In genomic region chr13:95643471-95643813, GRCh38 we compare ENCODE assay signal across 8 cellular contexts. TPM values are rescaled to one million over a fixed set of nuclear protein-coding genes. Genes with fewer than 3 reads are reported as not detected.
A peak's percentile ranks its signal among the peaks of the same experiment; 100 is the strongest.
DNase-seq lines count a peak whose midpoint lies in the region; ATAC-seq and TF ChIP-seq lines count a peak whose summit lies in the region.

No MANE protein-coding gene starts in this region.

- no peak for ATAC-seq in activated naive CD4-positive, alpha-beta T cell treated with anti-CD3 and anti-CD28 coated beads, Interleukin-2, amount 50 U/mL, for 72 hours
- no peak for ATAC-seq in HG02678 (IDR thresholded peaks at IDR 0.05; ENCODE audit: unreplicated experiment)

- peaks cover 42% of the 10 kb centered on the region for H3K27me3 Mint-ChIP-seq in activated naive CD4-positive, alpha-beta T cell treated with anti-CD3 and anti-CD28 coated beads for 36 hours (ENCODE audit: low read depth)

- H3K36me3 ChIP-seq in WERI-Rb-1 = peaks cover 45% of the 10 kb centered on the region

- H3K4me3 ChIP-seq in WERI-Rb-1 (ENCODE audit: low read depth, low read length) = peak overlapping the region; percentile 89
- H3K4me3 ChIP-seq in skin epidermis = peak overlapping the region; percentile 42 to 53 (median 49)

- H3K9me3 ChIP-seq in WERI-Rb-1 (ENCODE audit: severe bottlenecking) = no peaks in the 10 kb centered on the region

- peaks cover 5% of the 10 kb centered on the region for H3K4me1 Mint-ChIP-seq in activated naive CD4-positive, alpha-beta T cell treated with anti-CD3 and anti-CD28 coated beads for 36 hours (ENCODE audit: low read depth)

- TF ChIP-seq CTCF in WERI-Rb-1 (IDR thresholded peaks at IDR 0.05; ENCODE audit: low read depth, low read length) (no peak), GM20000 (IDR thresholded peaks at IDR 0.05; ENCODE audit: extremely low read depth, missing control alignments) (no peak)

- intact Hi-C loops in activated naive CD4-positive, alpha-beta T cell treated with anti-CD3 and anti-CD28 coated beads for 36 hours (cut with micrococcal nuclease) = no loop called here

- no peaks in the 10 kb centered on the region for H3K9me3 Mint-ChIP-seq in activated naive CD4-positive, alpha-beta T cell treated with anti-CD3 and anti-CD28 coated beads for 36 hours
- no peaks in the 10 kb centered on the region for H3K9me3 Mint-ChIP-seq in activated naive CD4-positive, alpha-beta T cell treated with anti-CD3 and anti-CD28 coated beads, Interleukin-2, amount 50 U/mL, for 72 hours

- H3K27me3 ChIP-seq in WERI-Rb-1 (ENCODE audit: insufficient read depth, low read depth, severe bottlenecking) = no peaks in the 10 kb centered on the region

- no peak for DNase-seq in activated naive CD4-positive, alpha-beta T cell treated with anti-CD3 and anti-CD28 coated beads for 36 hours
- no peak for DNase-seq in activated naive CD4-positive, alpha-beta T cell treated with anti-CD3 and anti-CD28 coated beads, Interleukin-2, amount 50 U/mL, for 72 hours (ENCODE audit: low spot score in 2 of 2)
- DNase-seq in WERI-Rb-1 = peak; percentile 70
- peak; percentile 16 for DNase-seq in hepatic stellate cell (ENCODE audit: low spot score)
- no peak for DNase-seq in GM20000 (ENCODE audit: low spot score)
- DNase-seq in activated CD8-positive, alpha-beta memory T cell treated with anti-CD3 and anti-CD28 coated beads for 24 hours = no peak

- peak overlapping the region; percentile 20 for H3K4me3 Mint-ChIP-seq in activated naive CD4-positive, alpha-beta T cell treated with anti-CD3 and anti-CD28 coated beads for 36 hours

- H3K36me3 Mint-ChIP-seq in activated naive CD4-positive, alpha-beta T cell treated with anti-CD3 and anti-CD28 coated beads for 36 hours (ENCODE audit: low read depth) = no peaks in the 10 kb centered on the region
- H3K36me3 Mint-ChIP-seq in activated naive CD4-positive, alpha-beta T cell treated with anti-CD3 and anti-CD28 coated beads, Interleukin-2, amount 50 U/mL, for 72 hours = no peaks in the 10 kb centered on the region

- CTCF ChIA-PET in activated naive CD4-positive, alpha-beta T cell treated with anti-CD3 and anti-CD28 coated beads for 36 hours (lab: Charles Lee) = interaction anchor here (0.6 to 0.9 kb wide), 2 partner anchors 17 to 18 kb away, joined by 3 to 4 read pairs; no protein-coding TSS in a partner anchor

- H3K27ac Mint-ChIP-seq in activated naive CD4-positive, alpha-beta T cell treated with anti-CD3 and anti-CD28 coated beads for 36 hours = no peak overlapping the region
- no peak overlapping the region for H3K27ac Mint-ChIP-seq in activated naive CD4-positive, alpha-beta T cell treated with anti-CD3 and anti-CD28 coated beads, Interleukin-2, amount 50 U/mL, for 72 hours

- peak overlapping the region; percentile 93 for H3K27ac ChIP-seq in WERI-Rb-1
- peak overlapping the region in 10 of 21 experiments; percentile 2 to 72 (median 46) for H3K27ac ChIP-seq in skin epidermis

RNA-seq across cellular contexts. Expression of gene DZIP1, which starts 1.1 kb away (rescaled TPM):
- total RNA-seq in activated naive CD4-positive, alpha-beta T cell treated with anti-CD3 and anti-CD28 coated beads for 36 hours = under 1 TPM; 0.15 to 0.41 TPM
- total RNA-seq in activated naive CD4-positive, alpha-beta T cell treated with anti-CD3 and anti-CD28 coated beads, Interleukin-2, amount 50 U/mL, for 72 hours = under 1 TPM in 1 of 2 donors, not detected in 1; 0.29 TPM

RNA-seq across cellular contexts. Expression of gene DNAJC3, which starts 33.5 kb away (rescaled TPM):
- 10 to 100 TPM; 13.8 to 14.0 TPM for total RNA-seq in activated naive CD4-positive, alpha-beta T cell treated with anti-CD3 and anti-CD28 coated beads for 36 hours
- 10 to 100 TPM; 12.8 to 16.1 TPM for total RNA-seq in activated naive CD4-positive, alpha-beta T cell treated with anti-CD3 and anti-CD28 coated beads, Interleukin-2, amount 50 U/mL, for 72 hours

Comparison
In these comparisons a context has a peak if more than half of its experiments do, and no peak if none do; other contexts are left out.
1. DNase-seq: peak in WERI-Rb-1 (single experiment) and hepatic stellate cell (single experiment); none in activated naive CD4-positive, alpha-beta T cell treated with anti-CD3 and anti-CD28 coated beads for 36 hours (single experiment), activated naive CD4-positive, alpha-beta T cell treated with anti-CD3 and anti-CD28 coated beads, Interleukin-2, amount 50 U/mL, for 72 hours (0 of 2), GM20000 (single experiment) and activated CD8-positive, alpha-beta memory T cell treated with anti-CD3 and anti-CD28 coated beads for 24 hours (single experiment).